In genomic region chr17:40817103-40817682, GRCh38 we compare ENCODE assay signal across 17 cellular contexts. TPM values are rescaled to one million over a fixed set of nuclear protein-coding genes. Genes with fewer than 3 reads are reported as not detected.
DNase-seq lines count a peak whose midpoint lies in the region; ATAC-seq and TF ChIP-seq lines count a peak whose summit lies in the region.
"Had no signal": no experiment of that assay in that cellular context is flagged by ENCODE, and none has a peak within 500 bp of the region (broad histone marks: within the 10 kb centered on the region; RNA-seq: fewer than 3 reads in every experiment).

No MANE protein-coding gene starts in this region.

- intact Hi-C loops in esophagus muscularis mucosa (cut with DNase I), result no loop called here

- H3F3A ChIP-seq in smooth muscle cell (ENCODE audit: low read depth), result peaks cover 8% of the 10 kb centered on the region

- no peak overlapping the region for H3K27ac ChIP-seq in smooth muscle cell (ENCODE audit: low read depth)
- no peak overlapping the region for H3K27ac ChIP-seq in esophagus muscularis mucosa (replicated peaks in 1 of 4)

- H3K4me1 Mint-ChIP-seq in activated T-cell treated with anti-CD3 and anti-CD28 coated beads, Interleukin-2, amount 50 U/mL, for 72 hours (ENCODE audit: low read depth), result peaks cover 29% of the 10 kb centered on the region
- H3K4me1 Mint-ChIP-seq in effector memory CD8-positive, alpha-beta T cell (ENCODE audit: low read depth in 2 of 2), result peaks cover 13 to 15% of the 10 kb centered on the region in 2 donors

- no peaks in the 10 kb centered on the region for H4K20me1 ChIP-seq in smooth muscle cell (ENCODE audit: low read depth)

- no peak for DNase-seq in activated T-cell treated with anti-CD3 and anti-CD28 coated beads, Interleukin-2, amount 50 U/mL, for 72 hours
- DNase-seq in activated T-cell treated with anti-CD3 and anti-CD28 coated beads, Interleukin-2, amount 50 U/mL, for 1 hour, result no peak
- DNase-seq in effector memory CD8-positive, alpha-beta T cell, result no peak
- DNase-seq in smooth muscle cell (lab: John Stamatoyannopoulos, UW; ENCODE audit: unreplicated experiment) (no peak), kidney tubule cell (ENCODE audit: low spot score) (no peak), esophagus muscularis mucosa (ENCODE audit: extremely low spot score) (no peak)
- DNase-seq: aorta, dermis blood vessel endothelial cell, mesendoderm, NCI-H1105, PC-3, posterior cingulate gyrus had no signal

- H3K36me3 Mint-ChIP-seq in activated T-cell treated with anti-CD3 and anti-CD28 coated beads, Interleukin-2, amount 50 U/mL, for 72 hours (ENCODE audit: insufficient read depth in 2 of 2), result peaks cover 11 to 18% of the 10 kb centered on the region in 2 donors
- peaks cover 17% of the 10 kb centered on the region for H3K36me3 Mint-ChIP-seq in effector memory CD8-positive, alpha-beta T cell (ENCODE audit: insufficient read depth)

- no peak for ATAC-seq in activated T-cell treated with anti-CD3 and anti-CD28 coated beads, Interleukin-2, amount 50 U/mL, for 72 hours (replicated peaks in 1 of 2)
- ATAC-seq in effector memory CD8-positive, alpha-beta T cell (replicated peaks), result no peak
- no peak for ATAC-seq in HG02642 (IDR thresholded peaks at IDR 0.05; ENCODE audit: poor library complexity, unreplicated experiment)
- ATAC-seq: PC-3 had no signal

- no peak overlapping the region for H3K9ac ChIP-seq in smooth muscle cell (ENCODE audit: low read depth)

- peaks cover 13% of the 10 kb centered on the region for H3K4me1 ChIP-seq in smooth muscle cell (ENCODE audit: low read depth)
- peaks cover 12 to 21% (median 18%) of the 10 kb centered on the region in 4 donors for H3K4me1 ChIP-seq in esophagus muscularis mucosa

- no peaks in the 10 kb centered on the region for H3K79me2 ChIP-seq in smooth muscle cell (ENCODE audit: low read depth)

- peak overlapping the region; percentile 96 for H3K4me2 ChIP-seq in smooth muscle cell

- H3K36me3 ChIP-seq in smooth muscle cell (ENCODE audit: low read depth) (no peaks in the 10 kb centered on the region), esophagus muscularis mucosa (peaks cover 0 to 17% (median 4%) of the 10 kb centered on the region in 4 donors)

- WGBS in smooth muscle cell (ENCODE audit: low lambda C conversion rate), result 98% methylated on average over 4 of the region's 4 CpGs
- 97% methylated on average over 4 of the region's 4 CpGs for WGBS in esophagus muscularis mucosa

- H3K9me3 ChIP-seq in smooth muscle cell (replicated peaks; ENCODE audit: low read depth), result no peaks in the 10 kb centered on the region
- H3K9me3 ChIP-seq in esophagus muscularis mucosa, result no peaks in the 10 kb centered on the region

- H2AFZ ChIP-seq in smooth muscle cell (ENCODE audit: low read depth), result no peak overlapping the region

- H3K4me3 ChIP-seq in smooth muscle cell (peak overlapping the region; percentile 70), esophagus muscularis mucosa (no peak overlapping the region)

- H3K27ac Mint-ChIP-seq in activated T-cell treated with anti-CD3 and anti-CD28 coated beads, Interleukin-2, amount 50 U/mL, for 72 hours, result peak overlapping the region; percentile 90
- H3K27ac Mint-ChIP-seq in effector memory CD8-positive, alpha-beta T cell, result no peak overlapping the region

- TF ChIP-seq EP300 in esophagus muscularis mucosa (IDR thresholded peaks at IDR 0.05), result no peak

- H3K9me3 Mint-ChIP-seq in activated T-cell treated with anti-CD3 and anti-CD28 coated beads, Interleukin-2, amount 50 U/mL, for 72 hours, result peaks cover 0 to 5% of the 10 kb centered on the region in 2 donors
- peaks cover 0 to 4% of the 10 kb centered on the region in 2 donors for H3K9me3 Mint-ChIP-seq in effector memory CD8-positive, alpha-beta T cell

- no peak for TF ChIP-seq CTCF in smooth muscle cell (IDR thresholded peaks at IDR 0.05; ENCODE audit: borderline replicate concordance, insufficient read depth, poor library complexity, severe bottlenecking)
- no peak for TF ChIP-seq CTCF in esophagus muscularis mucosa (IDR thresholded peaks at IDR 0.05)

- H3K27me3 ChIP-seq in smooth muscle cell (ENCODE audit: low read depth), result peaks cover 13% of the 10 kb centered on the region
- peaks cover 0 to 4% (median 0%) of the 10 kb centered on the region in 4 donors for H3K27me3 ChIP-seq in esophagus muscularis mucosa

- 0 out of 2 replicates have a peak, but pooled peaks have one; percentile 16 for TF ChIP-seq POLR2A in Raji (IDR thresholded peaks at IDR 0.05; ENCODE audit: insufficient read depth, low read depth, low read length)
- no peak for TF ChIP-seq POLR2A in esophagus muscularis mucosa (IDR thresholded peaks at IDR 0.05; ENCODE audit: low read depth)

- peak overlapping the region; percentile 92 to 99 for H3K4me3 Mint-ChIP-seq in activated T-cell treated with anti-CD3 and anti-CD28 coated beads, Interleukin-2, amount 50 U/mL, for 72 hours
- peak overlapping the region; percentile 34 to 94 for H3K4me3 Mint-ChIP-seq in effector memory CD8-positive, alpha-beta T cell

- peaks cover 18% of the 10 kb centered on the region for H3K27me3 Mint-ChIP-seq in activated T-cell treated with anti-CD3 and anti-CD28 coated beads, Interleukin-2, amount 50 U/mL, for 72 hours (ENCODE audit: low read depth)
- peaks cover 25 to 28% of the 10 kb centered on the region in 2 donors for H3K27me3 Mint-ChIP-seq in effector memory CD8-positive, alpha-beta T cell

RNA-seq across cellular contexts. Expression of gene KRT10, which starts 5.2 kb away (rescaled TPM):
- 10 to 100 TPM; 59.1 to 59.3 TPM for total RNA-seq in activated T-cell treated with anti-CD3 and anti-CD28 coated beads, Interleukin-2, amount 50 U/mL, for 72 hours
- 29.0 and 48.0 TPM in 2 replicates for total RNA-seq in smooth muscle cell
- polyA plus RNA-seq in smooth muscle cell, result 186 and 189 TPM in 2 replicates
- total RNA-seq in esophagus muscularis mucosa, result 10 to 100 TPM in 3 of 4 donors, 1 to 10 TPM in 1; 9.9 to 15.7 (median 10.7) TPM

RNA-seq across cellular contexts. Expression of gene KRT28, which starts 17.4 kb away (rescaled TPM):
- total RNA-seq in activated T-cell treated with anti-CD3 and anti-CD28 coated beads, Interleukin-2, amount 50 U/mL, for 72 hours, result not detected
- total RNA-seq in smooth muscle cell (not detected in 2 replicates), esophagus muscularis mucosa (not detected)
- not detected in 2 replicates for polyA plus RNA-seq in smooth muscle cell
- total RNA-seq: aorta; dermis blood vessel endothelial cell; NCI-H460; PC-3; T-helper 1 cell treated with Interleukin-12 subunit alpha and Interleukin-12 subunit beta and Interleukin-4 antibody, amounts not matched to agents 30 ng/mL and 1 ng/mL, for 36 hours; urinary bladder had no signal
- polyA plus RNA-seq: aorta, urinary bladder had no signal

RNA-seq across cellular contexts. Expression of gene KRT27, which starts 34.8 kb away (rescaled TPM):
- not detected for total RNA-seq in activated T-cell treated with anti-CD3 and anti-CD28 coated beads, Interleukin-2, amount 50 U/mL, for 72 hours
- total RNA-seq in smooth muscle cell (1.1 TPM in 1 of 2 replicates, not detected in the other), esophagus muscularis mucosa (not detected)
- 0.32 and 0.54 TPM in 2 replicates for polyA plus RNA-seq in smooth muscle cell
- total RNA-seq: aorta; dermis blood vessel endothelial cell; NCI-H460; PC-3; T-helper 1 cell treated with Interleukin-12 subunit alpha and Interleukin-12 subunit beta and Interleukin-4 antibody, amounts not matched to agents 30 ng/mL and 1 ng/mL, for 36 hours; urinary bladder had no signal
- polyA plus RNA-seq: aorta, urinary bladder had no signal

RNA-seq across cellular contexts. Expression of gene KRT26, which starts 45.2 kb away (rescaled TPM):
- total RNA-seq in activated T-cell treated with anti-CD3 and anti-CD28 coated beads, Interleukin-2, amount 50 U/mL, for 72 hours, result not detected
- total RNA-seq in smooth muscle cell (not detected in 2 replicates), esophagus muscularis mucosa (not detected)
- polyA plus RNA-seq in smooth muscle cell, result not detected in 2 replicates
- total RNA-seq: aorta; dermis blood vessel endothelial cell; NCI-H460; PC-3; T-helper 1 cell treated with Interleukin-12 subunit alpha and Interleukin-12 subunit beta and Interleukin-4 antibody, amounts not matched to agents 30 ng/mL and 1 ng/mL, for 36 hours; urinary bladder had no signal
- polyA plus RNA-seq: aorta, urinary bladder had no signal

RNA-seq across cellular contexts. Expression of gene KRT12, which starts 49.8 kb away (rescaled TPM):
- not detected for total RNA-seq in activated T-cell treated with anti-CD3 and anti-CD28 coated beads, Interleukin-2, amount 50 U/mL, for 72 hours
- total RNA-seq in smooth muscle cell, result not detected in 2 replicates
- polyA plus RNA-seq in smooth muscle cell, result not detected in 2 replicates
- total RNA-seq in esophagus muscularis mucosa, result not detected
- total RNA-seq: aorta; dermis blood vessel endothelial cell; NCI-H460; PC-3; T-helper 1 cell treated with Interleukin-12 subunit alpha and Interleukin-12 subunit beta and Interleukin-4 antibody, amounts not matched to agents 30 ng/mL and 1 ng/mL, for 36 hours; urinary bladder had no signal
- polyA plus RNA-seq: urinary bladder had no signal
